ENCODE assay signal across 21 cellular contexts in genomic region chr5:75018805-75019587, GRCh38.
"Had no signal": no experiment of that assay in that cellular context is flagged by ENCODE, and none has a peak within 500 bp of the region (broad histone marks: within the 10 kb centered on the region; RNA-seq: fewer than 3 reads in every experiment).

No MANE protein-coding gene starts in this region.

- H3K4me3 Mint-ChIP-seq: activated CD4-positive, alpha-beta memory T cell treated with anti-CD3 and anti-CD28 coated beads for 36 hours; activated naive CD4-positive, alpha-beta T cell treated with anti-CD3 and anti-CD28 coated beads for 36 hours; activated naive CD8-positive, alpha-beta T cell treated with anti-CD3 and anti-CD28 coated beads, Interleukin-2, amount 10 ng/mL, durations not matched to agents 7 days and 5 days; endodermal cell; immature natural killer cell; naive thymus-derived CD4-positive, alpha-beta T cell; stimulated activated naive B cell treated with anti-CD40 and anti-IgM and Interleukin-4, amounts not matched to agents 10 μg/mL and 1 μg/mL and 100 μg/mL, for 72 hours; type B pancreatic cell had no signal

- H3K4me1 Mint-ChIP-seq: endodermal cell; stimulated activated naive B cell treated with anti-CD40 and anti-IgM and Interleukin-4, amounts not matched to agents 10 μg/mL and 1 μg/mL and 100 μg/mL, for 72 hours had no signal

- FAIRE-seq: bronchial epithelial cell had no signal

- H3K27me3 Mint-ChIP-seq: activated CD4-positive, alpha-beta memory T cell treated with anti-CD3 and anti-CD28 coated beads for 36 hours; activated naive CD8-positive, alpha-beta T cell treated with anti-CD3 and anti-CD28 coated beads, Interleukin-2, amount 10 ng/mL, durations not matched to agents 7 days and 5 days; naive thymus-derived CD4-positive, alpha-beta T cell; type B pancreatic cell had no signal

- H3K9me3 Mint-ChIP-seq: activated CD4-positive, alpha-beta memory T cell treated with anti-CD3 and anti-CD28 coated beads for 36 hours; activated naive CD4-positive, alpha-beta T cell treated with anti-CD3 and anti-CD28 coated beads for 36 hours; activated naive CD8-positive, alpha-beta T cell treated with anti-CD3 and anti-CD28 coated beads, Interleukin-2, amount 10 ng/mL, durations not matched to agents 7 days and 5 days; endodermal cell; immature natural killer cell; naive thymus-derived CD4-positive, alpha-beta T cell; type B pancreatic cell had no signal

- DNase-seq: activated CD4-positive, alpha-beta memory T cell treated with anti-CD3 and anti-CD28 coated beads for 36 hours; activated CD4-positive, alpha-beta T cell treated with anti-CD3 and anti-CD28 coated beads for 4 hours; activated CD4-positive, CD25-positive, alpha-beta regulatory T cell; activated naive CD4-positive, alpha-beta T cell treated with anti-CD3 and anti-CD28 coated beads for 36 hours; activated naive CD8-positive, alpha-beta T cell treated with anti-CD3 and anti-CD28 coated beads, Interleukin-2, amount 10 ng/mL, durations not matched to agents 7 days and 5 days; activated T-cell treated with anti-CD3 and anti-CD28 coated beads, Interleukin-2, amount 50 U/mL, for 48 hours; amygdala; cerebellar nuclear complex; endodermal cell; foreskin keratinocyte; immature natural killer cell; kidney glomerular epithelial cell; left lung; naive thymus-derived CD4-positive, alpha-beta T cell; sigmoid colon; stimulated activated CD4-positive, alpha-beta T cell treated with anti-CD3 and anti-CD28 coated beads, Interleukin-2, amount 100 ng/mL, for 48 hours; stimulated activated CD8-positive, alpha-beta memory T cell treated with anti-CD3 and anti-CD28 coated beads, Interleukin-4, amount 100 ng/mL, for 48 hours; stimulated activated naive B cell treated with anti-CD40 and anti-IgM and Interleukin-4, amounts not matched to agents 10 μg/mL and 1 μg/mL and 100 μg/mL, for 72 hours; T1000 had no signal

- H3K36me3 Mint-ChIP-seq: activated CD4-positive, alpha-beta memory T cell treated with anti-CD3 and anti-CD28 coated beads for 36 hours; activated naive CD8-positive, alpha-beta T cell treated with anti-CD3 and anti-CD28 coated beads, Interleukin-2, amount 10 ng/mL, durations not matched to agents 7 days and 5 days; immature natural killer cell; naive thymus-derived CD4-positive, alpha-beta T cell; stimulated activated naive B cell treated with anti-CD40 and anti-IgM and Interleukin-4, amounts not matched to agents 10 μg/mL and 1 μg/mL and 100 μg/mL, for 72 hours; type B pancreatic cell had no signal

- H3K27ac Mint-ChIP-seq: activated CD4-positive, alpha-beta memory T cell treated with anti-CD3 and anti-CD28 coated beads for 36 hours; activated naive CD8-positive, alpha-beta T cell treated with anti-CD3 and anti-CD28 coated beads, Interleukin-2, amount 10 ng/mL, durations not matched to agents 7 days and 5 days; endodermal cell; immature natural killer cell; stimulated activated naive B cell treated with anti-CD40 and anti-IgM and Interleukin-4, amounts not matched to agents 10 μg/mL and 1 μg/mL and 100 μg/mL, for 72 hours; type B pancreatic cell had no signal
